8 cellular contexts compared by ENCODE assay signal in genomic region chr5:177454397-177455035, GRCh38.
A peak's percentile ranks its signal among the peaks of the same experiment; 100 is the strongest.
DNase-seq lines count a peak whose midpoint lies in the region; ATAC-seq, FAIRE-seq and TF ChIP-seq lines count a peak whose summit lies in the region.

No MANE protein-coding gene starts in this region.

- H3K4me1 ChIP-seq in OCI-LY3 (ENCODE audit: low read length) (peaks cover 14% of the 10 kb centered on the region), mucosa of rectum (ENCODE audit: control insufficient read depth in 2 of 2, insufficient read depth in 2 of 2, low read length in 2 of 2) (peaks cover 19 to 23% of the 10 kb centered on the region in 2 donors)

- 0 out of 2 replicates have a peak overlapping the region, but pooled peaks have one; percentile 37 for H2AFZ ChIP-seq in OCI-LY3 (ENCODE audit: low read depth, low read length)

- no peaks in the 10 kb centered on the region for H3K27me3 ChIP-seq in OCI-LY3 (ENCODE audit: low read depth, low read length)
- no peaks in the 10 kb centered on the region for H3K27me3 ChIP-seq in mucosa of rectum (ENCODE audit: control insufficient read depth in 2 of 2, insufficient read depth in 2 of 2, low read length in 2 of 2)

- TF ChIP-seq CTCF in D721Med (IDR thresholded peaks at IDR 0.05; ENCODE audit: insufficient read depth, missing control alignments) (peak; percentile 82), OCI-LY3 (IDR thresholded peaks at IDR 0.05; ENCODE audit: low read depth, low read length) (peak; percentile 79)

- H4K20me1 ChIP-seq in OCI-LY3 (ENCODE audit: insufficient read depth, low read length): peaks cover 23% of the 10 kb centered on the region

- peak overlapping the region; percentile 77 for H3K4me2 ChIP-seq in OCI-LY3 (ENCODE audit: low read length)

- no peaks in the 10 kb centered on the region for H3K9me3 ChIP-seq in OCI-LY3 (ENCODE audit: insufficient read depth, low read length)
- H3K9me3 ChIP-seq in mucosa of rectum (ENCODE audit: control insufficient read depth in 2 of 2, low read length in 2 of 2): no peaks in the 10 kb centered on the region

- peak; percentile 99 for DNase-seq in D721Med (ENCODE audit: insufficient read length, low spot score)
- peak; percentile 96 for DNase-seq in HTR-8/SVneo (ENCODE audit: insufficient read length, low spot score)
- peak; percentile 99 for DNase-seq in activated T-cell treated with anti-CD3 and anti-CD28 coated beads, Interleukin-2, amount 50 U/mL, for 1 hour
- peak; percentile 90 to 95 for DNase-seq in erythroblast (lab: John Stamatoyannopoulos, UW)
- DNase-seq in stimulated activated CD8-positive, alpha-beta memory T cell treated with anti-CD3 and anti-CD28 coated beads, Interleukin-4, amount 100 ng/mL, for 4 hours (ENCODE audit: low read depth in 2 of 2, low spot score in 1 of 2): peak; percentile 86 to 90

- no peak for TF ChIP-seq POLR2A in erythroblast (IDR thresholded peaks at IDR 0.05; ENCODE audit: low read length)

- no peaks in the 10 kb centered on the region for H3K36me3 ChIP-seq in OCI-LY3 (replicated peaks; ENCODE audit: low read depth, low read length)
- no peaks in the 10 kb centered on the region for H3K36me3 ChIP-seq in mucosa of rectum (ENCODE audit: control insufficient read depth in 2 of 2, insufficient read depth in 2 of 2, low read length in 2 of 2)

- no peaks in the 10 kb centered on the region for H3K79me2 ChIP-seq in OCI-LY3 (ENCODE audit: low read length)

- H3K27ac ChIP-seq in OCI-LY3 (ENCODE audit: low read length) (peak overlapping the region; percentile 42), mucosa of rectum (ENCODE audit: low read depth in 2 of 2, low read length in 2 of 2) (peak overlapping the region; percentile 74 to 80)

- peak; percentile 51 for ATAC-seq in GM21381 (IDR thresholded peaks at IDR 0.05; ENCODE audit: unreplicated experiment)

- peak overlapping the region; percentile 59 for H3K9ac ChIP-seq in OCI-LY3 (ENCODE audit: low read length)
- peak overlapping the region; percentile 34 to 73 for H3K9ac ChIP-seq in mucosa of rectum (ENCODE audit: low read depth in 1 of 2, low read length in 2 of 2)

- no peak for FAIRE-seq in D721Med (lab: Jason Lieb, UNC)
- peak; percentile 91 for FAIRE-seq in HTR-8/SVneo (lab: Jason Lieb, UNC)

- H3K4me3 ChIP-seq in OCI-LY3 (ENCODE audit: low read length): peak overlapping the region; percentile 78
- H3K4me3 ChIP-seq in mucosa of rectum (ENCODE audit: low read length in 2 of 2): peak overlapping the region; percentile 72 to 75

Comparison
In these comparisons a context has a peak if more than half of its experiments do, and no peak if none do; other contexts are left out.
1. Peak in every context shown above with its lines: DNase-seq, ATAC-seq, H3K4me3 ChIP-seq and H3K27ac ChIP-seq.